Comparison of ENCODE assay signal across 10 cellular contexts in the genomic region with DNA sequence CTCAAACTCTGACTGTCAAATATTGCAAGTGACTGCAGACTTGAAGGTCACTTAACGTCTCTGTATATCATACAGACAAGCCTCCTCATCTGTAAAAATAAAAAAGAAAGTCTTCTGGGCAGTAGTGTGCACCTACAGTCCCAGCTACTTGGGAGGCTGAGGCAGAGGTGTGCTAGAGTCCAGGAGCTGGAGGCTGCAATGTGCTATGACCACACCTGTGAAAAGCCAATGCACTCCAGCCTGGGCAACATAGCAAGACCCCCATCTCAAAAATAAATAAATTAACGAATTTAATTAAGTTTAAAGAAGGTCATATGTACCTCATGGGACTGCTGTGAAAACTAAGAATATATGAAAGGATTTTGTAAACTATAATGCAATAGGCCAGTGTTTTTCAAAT. TPM values are rescaled to one million over a fixed set of nuclear protein-coding genes. Genes with fewer than 3 reads are reported as not detected.
"Had no signal": no experiment of that assay in that cellular context is flagged by ENCODE, and none has a peak within 500 bp of the region (broad histone marks: within the 10 kb centered on the region; RNA-seq: fewer than 3 reads in every experiment).

No MANE protein-coding gene starts in this region.

- H3K9ac ChIP-seq: GM23248 had no signal

- H2AFZ ChIP-seq: GM23248 had no signal

- H3K27ac ChIP-seq: GM23248, HL-60 had no signal

- H3K4me3 ChIP-seq: GM23248 had no signal

- H3K27ac Mint-ChIP-seq: HFFc6 had no signal

- DNase-seq: GM23248, H9, HCEC 1CT, HFFc6, IMR-90, KBM-7 had no signal

- H3K9me3 Mint-ChIP-seq: H9, HFFc6 had no signal

- FAIRE-seq: H1, H54 had no signal

- H3K4me3 Mint-ChIP-seq: H9, HFFc6 had no signal

RNA-seq across cellular contexts. Expression of a gene that starts 35.0 kb away (rescaled TPM):
- total RNA-seq: GM23248, H1, H9, HFFc6, HT1080, IMR-90 had no signal
- polyA plus RNA-seq: GM23248, H1, IMR-90 had no signal
